8 cellular contexts compared by ENCODE assay signal in genomic region chr14:93160353-93160801, GRCh38. TPM values are rescaled to one million over a fixed set of nuclear protein-coding genes. Genes with fewer than 3 reads are reported as not detected.
A peak's percentile ranks its signal among the peaks of the same experiment; 100 is the strongest.
DNase-seq lines count a peak whose midpoint lies in the region; ATAC-seq and TF ChIP-seq lines count a peak whose summit lies in the region.

No MANE protein-coding gene starts in this region.

- no peak overlapping the region for H3K4me3 Mint-ChIP-seq in neural crest cell

- H3K4me1 Mint-ChIP-seq in neural crest cell: peaks cover 8% of the 10 kb centered on the region

- no peaks in the 10 kb centered on the region for H3K27me3 ChIP-seq in adrenal gland

- H3K4me1 ChIP-seq in adrenal gland (replicated peaks in 1 of 2): no peaks in the 10 kb centered on the region

- H3K9me3 Mint-ChIP-seq in neural crest cell: no peaks in the 10 kb centered on the region

- no peak for TF ChIP-seq POLR2A in adrenal gland (IDR thresholded peaks at IDR 0.05)

- H3K27ac ChIP-seq in adrenal gland: no peak overlapping the region

- ATAC-seq in HG03520 (IDR thresholded peaks at IDR 0.05; ENCODE audit: unreplicated experiment) (no peak), HG03571 (IDR thresholded peaks at IDR 0.05; ENCODE audit: unreplicated experiment) (no peak)

- H3K27ac Mint-ChIP-seq in neural crest cell (ENCODE audit: unreplicated experiment): no peak overlapping the region

- TF ChIP-seq CTCF in adrenal gland (IDR thresholded peaks at IDR 0.05) (peak in 5 of 6 experiments; percentile 22 to 37 (median 27)), neural crest cell (conservative IDR thresholded peaks at IDR 0.05) (peak; percentile 46)

- H3K9me3 ChIP-seq in adrenal gland (replicated peaks in 1 of 3): no peaks in the 10 kb centered on the region

- H3K36me3 Mint-ChIP-seq in neural crest cell (ENCODE audit: low read depth): no peaks in the 10 kb centered on the region

- DNase-seq in NCI-H82 (lab: John Stamatoyannopoulos, UW): peak; percentile 37
- DNase-seq in NCI-H82 treated with DMSO at 0.1 percent for 48 hours (lab: John Stamatoyannopoulos, UW; ENCODE audit: unreplicated experiment): no peak
- peak; percentile 57 to 61 for DNase-seq in Kasumi-1 (lab: John Stamatoyannopoulos, UW)
- DNase-seq in adrenal gland: peak in 2 of 7 donors; percentile 16 to 43
- DNase-seq in neural crest cell (ENCODE audit: low read depth, low spot score): no peak
- DNase-seq in activated gamma-delta T cell (lab: John Stamatoyannopoulos, UW): no peak

- intact Hi-C loops in adrenal gland (cut with DNase I): no loop called here

- no peaks in the 10 kb centered on the region for H3K27me3 Mint-ChIP-seq in neural crest cell (ENCODE audit: low read depth)

- H3K4me3 ChIP-seq in adrenal gland: no peak overlapping the region

- WGBS in adrenal gland, 4 donors: 7 to 41% (median 25%) methylated on average over 2 to 4 of the region's 4 CpGs

- no peaks in the 10 kb centered on the region for H3K36me3 ChIP-seq in adrenal gland (replicated peaks in 1 of 2)

RNA-seq across cellular contexts. Expression of gene MOAP1, which starts 24.3 kb away (rescaled TPM):
- total RNA-seq in adrenal gland: 10 to 100 TPM; 29.0 to 52.9 (median 38.6) TPM
- polyA plus RNA-seq in adrenal gland: 10 to 100 TPM; 12.7 to 55.6 (median 13.8) TPM
- total RNA-seq in neural crest cell: 19.5 and 20.5 TPM in 2 replicates

RNA-seq across cellular contexts. Expression of gene LYSET, which starts 24.7 kb away (rescaled TPM):
- total RNA-seq in adrenal gland: 10 to 100 TPM; 17.2 to 37.9 (median 22.0) TPM
- 10 to 100 TPM; 12.0 to 32.9 (median 22.7) TPM for polyA plus RNA-seq in adrenal gland
- total RNA-seq in neural crest cell: 31.1 and 31.2 TPM in 2 replicates

RNA-seq across cellular contexts. Expression of gene ITPK1, which starts 44.7 kb away (rescaled TPM):
- total RNA-seq in adrenal gland: 100 to 1,000 TPM in 1 of 8 donors, 10 to 100 TPM in 7; 43.3 to 182 (median 51.9) TPM
- 100 to 1,000 TPM in 1 of 3 donors, 10 to 100 TPM in 2; 31.9 to 148 (median 40.2) TPM for polyA plus RNA-seq in adrenal gland
- total RNA-seq in neural crest cell: 59.8 and 63.8 TPM in 2 replicates

RNA-seq across cellular contexts. Expression of gene GON7, which starts 46.5 kb away (rescaled TPM):
- total RNA-seq in adrenal gland (10 to 100 TPM in 7 of 8 donors, 1 to 10 TPM in 1; 9.4 to 23.2 (median 18.0) TPM), neural crest cell (13.5 and 14.3 TPM in 2 replicates)
- 10 to 100 TPM; 13.3 to 34.9 (median 16.9) TPM for polyA plus RNA-seq in adrenal gland

RNA-seq across cellular contexts. Expression of gene UBR7, which starts 46.7 kb away (rescaled TPM):
- total RNA-seq in adrenal gland (10 to 100 TPM; 13.2 to 32.9 (median 18.4) TPM), neural crest cell (38.8 and 41.6 TPM in 2 replicates)
- polyA plus RNA-seq in adrenal gland: 10 to 100 TPM in 1 of 3 donors, 1 to 10 TPM in 2; 7.8 to 26.5 (median 9.3) TPM

Comparison
In these comparisons a context has a peak if more than half of its experiments do, and no peak if none do; other contexts are left out.
1. DNase-seq: peak in NCI-H82 (single experiment) and Kasumi-1 (2 of 2); none in NCI-H82 treated with DMSO at 0.1 percent for 48 hours (single experiment), neural crest cell (single experiment) and activated gamma-delta T cell (single experiment).